ENCODE assay signal across 17 cellular contexts in the genomic region with DNA sequence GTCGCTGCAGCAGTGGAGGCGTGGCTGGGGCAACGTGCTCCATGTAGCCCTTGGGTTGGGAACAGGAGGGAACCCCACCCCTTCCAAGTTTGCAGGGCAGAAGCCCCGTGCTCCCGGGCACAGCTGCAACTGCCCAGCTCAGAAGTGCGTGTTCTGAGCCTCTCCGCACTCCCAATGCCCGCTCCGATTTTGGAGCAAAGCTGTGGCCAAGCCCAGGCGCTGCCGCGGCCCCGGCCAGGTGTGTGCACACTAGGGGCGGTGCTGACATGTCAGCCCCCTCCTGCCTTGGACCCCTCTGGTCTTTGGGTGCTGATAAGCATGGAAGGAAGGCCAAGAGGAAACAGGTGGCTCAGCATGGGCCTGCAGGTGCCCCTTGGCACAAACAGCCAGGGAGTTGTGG.
DNase-seq lines count a peak whose midpoint lies in the region; ATAC-seq, FAIRE-seq and TF ChIP-seq lines count a peak whose summit lies in the region.
"Had no signal": no experiment of that assay in that cellular context is flagged by ENCODE, and none has a peak within 500 bp of the region (broad histone marks: within the 10 kb centered on the region; RNA-seq: fewer than 3 reads in every experiment).

No MANE protein-coding gene starts in this region.

- WGBS in neuronal stem cell (ENCODE audit: extremely low coverage in 2 of 2, insufficient read length in 2 of 2, insufficient replicate concordance in 1 of 2), 2 donors, result no CpG with 5 or more reads among the region's 14 CpGs

- H2BK15ac ChIP-seq in neuronal stem cell (ENCODE audit: low read length), result no peak overlapping the region

- H3K9ac ChIP-seq in BLaER1, result no peak overlapping the region
- H3K9ac ChIP-seq in neuronal stem cell (ENCODE audit: low read depth, low read length, poor library complexity), result no peak overlapping the region

- TF ChIP-seq CTCF in RWPE1 (conservative IDR thresholded peaks at IDR 0.05; ENCODE audit: low read depth), result no peak
- TF ChIP-seq CTCF in upper lobe of right lung (IDR thresholded peaks at IDR 0.05), result no peak
- TF ChIP-seq CTCF in GM10248 (IDR thresholded peaks at IDR 0.05; ENCODE audit: control extremely low read depth, extremely low read depth, low read depth, missing control alignments), result no peak

- H2AFZ ChIP-seq in neuronal stem cell (ENCODE audit: low read length), result no peak overlapping the region
- H2AFZ ChIP-seq: GM23338 had no signal

- H3K79me1 ChIP-seq in neuronal stem cell (ENCODE audit: low read depth, low read length), result no peaks in the 10 kb centered on the region

- H3K14ac ChIP-seq in neuronal stem cell (ENCODE audit: low read length), result no peak overlapping the region

- H2AK5ac ChIP-seq in neuronal stem cell (ENCODE audit: low read depth, low read length), result no peak overlapping the region

- no peaks in the 10 kb centered on the region for H3K27me3 ChIP-seq in BLaER1
- H3K27me3 ChIP-seq in neuronal stem cell (ENCODE audit: control insufficient read depth in 3 of 3, insufficient read depth in 3 of 3, low read depth in 1 of 3, low read length in 3 of 3), result no peaks in the 10 kb centered on the region
- H3K27me3 ChIP-seq in upper lobe of right lung, result no peaks in the 10 kb centered on the region

- DNase-seq in RWPE1 (ENCODE audit: low spot score) (no peak), neuronal stem cell (ENCODE audit: low spot score) (no peak), upper lobe of right lung (no peak), urothelium cell line (ENCODE audit: low spot score) (no peak), GM10248 (ENCODE audit: extremely low spot score) (no peak)
- DNase-seq: CD4-positive, CD25-positive, alpha-beta regulatory T cell; CD8-positive, alpha-beta memory T cell; COR-L47; DMS 273 treated with DMSO at 0.1 percent for 48 hours; DND-41; EL; HCEC 1CT had no signal

- peak; percentile 23 for ATAC-seq in upper lobe of right lung
- ATAC-seq: GM23338 had no signal

- H3K36me3 ChIP-seq in BLaER1, result peaks cover 89% of the 10 kb centered on the region
- H3K36me3 ChIP-seq in neuronal stem cell (replicated peaks in 1 of 2; ENCODE audit: control insufficient read depth in 2 of 2, insufficient read depth in 2 of 2, low read length in 2 of 2), result peaks cover 15 to 76% of the 10 kb centered on the region in 2 donors
- peaks cover 52% of the 10 kb centered on the region for H3K36me3 ChIP-seq in upper lobe of right lung

- H3K4me3 ChIP-seq in BLaER1 (peak overlapping the region; percentile 42; the same call in 1 of the 2 replicates), neuronal stem cell (ENCODE audit: low read length in 2 of 2) (no peak overlapping the region), upper lobe of right lung (no peak overlapping the region)
- H3K4me3 ChIP-seq: GM23338 had no signal

- no peak overlapping the region for H3K18ac ChIP-seq in neuronal stem cell (ENCODE audit: low read length)

- H4K20me1 ChIP-seq in BLaER1, result no peaks in the 10 kb centered on the region

- peak overlapping the region; percentile 53 for H3K4ac ChIP-seq in neuronal stem cell (ENCODE audit: low read length)

- H3K27ac ChIP-seq in BLaER1 (no peak overlapping the region), RWPE1 (0 out of 2 replicates have a peak overlapping the region, but pooled peaks have one; percentile 1), neuronal stem cell (replicated peaks; ENCODE audit: low read length) (no peak overlapping the region), upper lobe of right lung (no peak overlapping the region)
- H3K27ac ChIP-seq: HL-60 had no signal

- H2BK12ac ChIP-seq in neuronal stem cell (ENCODE audit: low read length), result no peak overlapping the region

- no peak for FAIRE-seq in urothelium cell line (lab: Jason Lieb, UNC)
- FAIRE-seq: GM12892, H54 had no signal

- no peak overlapping the region for H2BK120ac ChIP-seq in neuronal stem cell (ENCODE audit: low read depth, low read length)

- CTCF ChIA-PET in RWPE1 (lab: Yijun Ruan, JAX) (no interaction called here), GM10248 (lab: Yijun Ruan, JAX) (interaction anchor here (0.7 to 1.5 kb wide), 2 partner anchors 10 to 19 kb away, joined by 3 read pairs; no protein-coding TSS in a partner anchor)

- H3K4me2 ChIP-seq in BLaER1, result no peak overlapping the region
- no peak overlapping the region for H3K4me2 ChIP-seq in neuronal stem cell (ENCODE audit: insufficient read depth, low read length, poor library complexity, severe bottlenecking)
- H3K4me2 ChIP-seq: GM23338 had no signal

- H4K91ac ChIP-seq in neuronal stem cell (ENCODE audit: low read depth, low read length, poor library complexity), result no peak overlapping the region

- H4K8ac ChIP-seq in neuronal stem cell (ENCODE audit: low read depth, low read length), result no peak overlapping the region

- H2BK5ac ChIP-seq in neuronal stem cell (ENCODE audit: low read length), result no peak overlapping the region

- no peak overlapping the region for H3K23ac ChIP-seq in neuronal stem cell (ENCODE audit: low read depth, low read length, poor library complexity)

- POLR2A ChIA-PET in RWPE1 (lab: Yijun Ruan, JAX; ENCODE audit: low non-redundant PET), result no interaction called here
- POLR2A ChIA-PET in GM10248 (lab: Yijun Ruan, JAX), result no interaction called here

- H3K9me3 ChIP-seq in BLaER1, result peaks cover 64% of the 10 kb centered on the region
- H3K9me3 ChIP-seq in neuronal stem cell (replicated peaks in 1 of 2; ENCODE audit: control insufficient read depth in 2 of 2, insufficient read depth in 1 of 2, low read depth in 1 of 2, low read length in 2 of 2), result peaks cover 3 to 16% of the 10 kb centered on the region in 2 donors
- H3K9me3 ChIP-seq in upper lobe of right lung, result no peaks in the 10 kb centered on the region

- intact Hi-C loops in upper lobe of right lung (cut with DNase I), result no loop called here

- H3K4me1 ChIP-seq in BLaER1, result no peaks in the 10 kb centered on the region
- H3K4me1 ChIP-seq in neuronal stem cell (ENCODE audit: control insufficient read depth in 2 of 2, insufficient read depth in 1 of 2, low read depth in 1 of 2, low read length in 2 of 2), result no peaks in the 10 kb centered on the region
- H3K4me1 ChIP-seq in upper lobe of right lung, result no peaks in the 10 kb centered on the region
